In genomic region chr19:32041681-32042292, GRCh38 we compare ENCODE assay signal across 8 cellular contexts.
DNase-seq lines count a peak whose midpoint lies in the region; ATAC-seq and TF ChIP-seq lines count a peak whose summit lies in the region.

No MANE protein-coding gene starts in this region.

- TF ChIP-seq CTCF in colonic mucosa (IDR thresholded peaks at IDR 0.05) (peak; percentile 73), lower lobe of right lung (IDR thresholded peaks at IDR 0.05) (peak; percentile 79), thyroid gland (IDR thresholded peaks at IDR 0.05) (peak; percentile 61 to 95 (median 80))

- 3% methylated on average over 23 of the region's 23 CpGs for WGBS in thyroid gland, 2 donors

- H3K27ac ChIP-seq in colonic mucosa = no peak overlapping the region
- no peak overlapping the region for H3K27ac ChIP-seq in lower lobe of right lung
- H3K27ac ChIP-seq in thyroid gland = peak overlapping the region in 1 of 3 donors; percentile 10

- H3K4me3 ChIP-seq in colonic mucosa (no peak overlapping the region), lower lobe of right lung (peak overlapping the region; percentile 49), thyroid gland (replicated peaks in 1 of 3) (peak overlapping the region in 1 of 3 donors; percentile 7)

- no peaks in the 10 kb centered on the region for H3K36me3 ChIP-seq in colonic mucosa
- no peaks in the 10 kb centered on the region for H3K36me3 ChIP-seq in lower lobe of right lung
- H3K36me3 ChIP-seq in thyroid gland = no peaks in the 10 kb centered on the region

- H3K4me1 ChIP-seq in colonic mucosa (no peaks in the 10 kb centered on the region), lower lobe of right lung (peaks cover 10% of the 10 kb centered on the region), thyroid gland (peaks cover 0 to 10% of the 10 kb centered on the region in 2 donors)

- intact Hi-C loops in colonic mucosa (cut with DNase I) (no loop called here), lower lobe of right lung (cut with DNase I) (no loop called here), thyroid gland (cut with DNase I) (loop anchor here (10.0 kb wide), 1 partner anchor 367 kb away; no protein-coding TSS in a partner anchor)

- H3K9me3 ChIP-seq in colonic mucosa = no peaks in the 10 kb centered on the region
- no peaks in the 10 kb centered on the region for H3K9me3 ChIP-seq in lower lobe of right lung
- H3K9me3 ChIP-seq in thyroid gland = no peaks in the 10 kb centered on the region

- no peak overlapping the region for H3K9ac ChIP-seq in colonic mucosa (ENCODE audit: low read depth in 2 of 2, low read length in 2 of 2)

- H3K27me3 ChIP-seq in colonic mucosa (no peaks in the 10 kb centered on the region), lower lobe of right lung (ENCODE audit: low read depth) (peaks cover 24% of the 10 kb centered on the region), thyroid gland (no peaks in the 10 kb centered on the region)

- TF ChIP-seq POLR2A in thyroid gland (IDR thresholded peaks at IDR 0.05) = no peak

- ATAC-seq in lower lobe of right lung (peak; percentile 47 to 58), GM21786 (IDR thresholded peaks at IDR 0.05; ENCODE audit: unreplicated experiment) (no peak)

- peak; percentile 75 for DNase-seq in Daoy (ENCODE audit: low read depth)
- DNase-seq in NAMALWA (ENCODE audit: low spot score) = peak; percentile 42
- DNase-seq in colonic mucosa = peak; percentile 49
- no peak for DNase-seq in lower lobe of right lung
- DNase-seq in thyroid gland = peak; percentile 58 to 71
- DNase-seq in SIG-M5 (lab: John Stamatoyannopoulos, UW) = no peak
- no peak for DNase-seq in NCI-H524 treated with DMSO at 0.1 percent for 48 hours (lab: John Stamatoyannopoulos, UW)

Comparison
In these comparisons a context has a peak if more than half of its experiments do, and no peak if none do; other contexts are left out.
1. DNase-seq: peak in Daoy (single experiment), NAMALWA (single experiment), colonic mucosa (single experiment) and thyroid gland (2 of 2); none in lower lobe of right lung (single experiment), SIG-M5 (single experiment) and NCI-H524 treated with DMSO at 0.1 percent for 48 hours (single experiment).
2. Peak in every context shown above with its lines, with median percentiles within 50 percentile points of each other: CTCF ChIP-seq.